In genomic region chr5:112310746-112311145, GRCh38 we compare ENCODE assay signal across 24 cellular contexts.
"Had no signal": no experiment of that assay in that cellular context is flagged by ENCODE, and none has a peak within 500 bp of the region (broad histone marks: within the 10 kb centered on the region; RNA-seq: fewer than 3 reads in every experiment).

No MANE protein-coding gene starts in this region.

- H3K27me3 ChIP-seq: ascending aorta had no signal

- H3K27ac Mint-ChIP-seq: activated CD8-positive, alpha-beta T cell treated with anti-CD3 and anti-CD28 coated beads for 36 hours; activated naive CD4-positive, alpha-beta T cell treated with anti-CD3 and anti-CD28 coated beads, Interleukin-2, amount 50 U/mL, for 72 hours; activated naive CD8-positive, alpha-beta T cell treated with anti-CD3 and anti-CD28 coated beads, Interleukin-2, amount 50 U/mL, for 24 hours; T-helper 1 cell treated with Interleukin-12 subunit alpha and Interleukin-12 subunit beta and Interleukin-4 antibody, amounts not matched to agents 30 μg/mL and 1 μg/mL, for 36 hours had no signal

- H3K4me1 Mint-ChIP-seq: activated naive CD8-positive, alpha-beta T cell treated with anti-CD3 and anti-CD28 coated beads, Interleukin-2, amount 50 U/mL, for 24 hours had no signal

- ATAC-seq: activated CD4-positive, CD25-positive, alpha-beta regulatory T cell treated with anti-CD3 and anti-CD28 coated beads, Interleukin-2, amount 50 U/mL, for 24 hours; activated CD8-positive, alpha-beta T cell treated with anti-CD3 and anti-CD28 coated beads for 36 hours; activated naive CD4-positive, alpha-beta T cell treated with anti-CD3 and anti-CD28 coated beads, Interleukin-2, amount 50 U/mL, for 72 hours; activated naive CD8-positive, alpha-beta T cell treated with anti-CD3 and anti-CD28 coated beads, Interleukin-2, amount 50 U/mL, for 24 hours; Panc1 had no signal

- H3K36me3 Mint-ChIP-seq: activated naive CD4-positive, alpha-beta T cell treated with anti-CD3 and anti-CD28 coated beads, Interleukin-2, amount 50 U/mL, for 72 hours had no signal

- H3K4me3 Mint-ChIP-seq: activated CD8-positive, alpha-beta T cell treated with anti-CD3 and anti-CD28 coated beads for 36 hours; activated naive CD8-positive, alpha-beta T cell treated with anti-CD3 and anti-CD28 coated beads, Interleukin-2, amount 50 U/mL, for 24 hours; T-helper 1 cell treated with Interleukin-12 subunit alpha and Interleukin-12 subunit beta and Interleukin-4 antibody, amounts not matched to agents 30 μg/mL and 1 μg/mL, for 36 hours had no signal

- DNase-seq: activated CD4-positive, alpha-beta T cell treated with anti-CD3 and anti-CD28 coated beads for 4 hours; activated CD8-positive, alpha-beta memory T cell treated with anti-CD3 and anti-CD28 coated beads, Interleukin-2, amount 50 U/mL, for 4 hours; activated CD8-positive, alpha-beta T cell treated with anti-CD3 and anti-CD28 coated beads for 36 hours; activated naive CD4-positive, alpha-beta T cell treated with Interleukin-2 at 50 U/mL for 16 hours; activated naive CD8-positive, alpha-beta T cell treated with anti-CD3 and anti-CD28 coated beads, Interleukin-2, amount 50 U/mL, for 24 hours; activated T-cell treated with anti-CD3 and anti-CD28 coated beads, Interleukin-2, amount 50 U/mL, for 1 hour; amniotic stem cell; caudate nucleus; KG1; MV-4-11; NCI-H1092 treated with DMSO at 0.1 percent for 48 hours; NCI-H1417 treated with DMSO at 0.1 percent for 48 hours; NCI-H1694; NCI-H2029; NCI-H510A treated with DMSO at 0.1 percent for 48 hours; NCI-H69; NK-92 treated with Interleukin-12 subunit alpha and Interleukin-12 subunit beta, amount 100 ng/mL, for 24 hours; OCI-M1; SHP77 treated with DMSO at 0.1 percent for 48 hours had no signal

- H3K27ac ChIP-seq: ascending aorta had no signal

- H3K36me3 ChIP-seq: ascending aorta had no signal

- H3K4me3 ChIP-seq: ascending aorta had no signal

- H3K4me1 ChIP-seq: ascending aorta had no signal

- H3K9me3 ChIP-seq: ascending aorta had no signal

- H3K9me3 Mint-ChIP-seq: activated CD8-positive, alpha-beta T cell treated with anti-CD3 and anti-CD28 coated beads for 36 hours; activated naive CD4-positive, alpha-beta T cell treated with anti-CD3 and anti-CD28 coated beads, Interleukin-2, amount 50 U/mL, for 72 hours; activated naive CD8-positive, alpha-beta T cell treated with anti-CD3 and anti-CD28 coated beads, Interleukin-2, amount 50 U/mL, for 24 hours; T-helper 1 cell treated with Interleukin-12 subunit alpha and Interleukin-12 subunit beta and Interleukin-4 antibody, amounts not matched to agents 30 μg/mL and 1 μg/mL, for 36 hours had no signal
